ENCODE assay signal across 17 cellular contexts in the genomic region with DNA sequence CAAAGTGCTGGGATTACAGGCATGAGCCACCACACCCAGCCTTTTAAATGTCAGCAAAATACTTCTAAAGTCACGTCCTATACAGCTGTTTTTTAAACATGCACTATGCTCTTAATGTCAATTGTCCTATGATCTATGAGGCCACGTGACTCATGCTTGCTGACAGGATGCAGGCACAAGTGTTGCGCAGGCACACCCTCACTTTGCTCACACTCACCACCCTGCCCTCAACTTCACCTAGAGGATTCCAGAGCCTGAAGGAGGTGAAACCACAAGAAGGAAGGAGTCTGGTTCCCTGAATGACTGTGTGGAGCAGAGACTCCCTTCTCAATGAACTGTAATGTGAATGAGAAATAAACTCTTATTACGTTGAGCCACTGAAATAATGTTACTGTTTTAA.
DNase-seq lines count a peak whose midpoint lies in the region; ATAC-seq, FAIRE-seq and TF ChIP-seq lines count a peak whose summit lies in the region.
"Had no signal": no experiment of that assay in that cellular context is flagged by ENCODE, and none has a peak within 500 bp of the region (broad histone marks: within the 10 kb centered on the region; RNA-seq: fewer than 3 reads in every experiment).

No MANE protein-coding gene starts in this region.

- TF ChIP-seq CTCF in NB4 (IDR thresholded peaks at IDR 0.05; ENCODE audit: low read depth, low read length) (no peak), choroid plexus epithelial cell (conservative IDR thresholded peaks at IDR 0.05; ENCODE audit: low read depth, low read length) (no peak)

- FAIRE-seq in H54 (lab: Jason Lieb, UNC), result peak; percentile 45

- intact Hi-C loops in left colon (cut with DNase I, micrococcal nuclease), result no loop called here
- intact Hi-C loops in cardiac septum (cut with DNase I), result no loop called here

- no peak for TF ChIP-seq POLR2A in H54 (IDR thresholded peaks at IDR 0.05; ENCODE audit: low read depth, low read length)
- no peak for TF ChIP-seq POLR2A in NB4 (IDR thresholded peaks at IDR 0.05; ENCODE audit: extremely low read depth, insufficient read length)

- ATAC-seq in left colon, result peak; percentile 100
- no peak for ATAC-seq in GM18873 (IDR thresholded peaks at IDR 0.05; ENCODE audit: low FRiP score, unreplicated experiment)
- ATAC-seq: Right ventricle myocardium inferior; stimulated activated effector memory CD8-positive, alpha-beta T cell treated with anti-CD3 and anti-CD28 coated beads, Interleukin-12 subunit alpha, Interleukin-12 subunit beta, amount 100 ng/mL, for 72 hours had no signal

- H3K4me3 ChIP-seq in NB4 (ENCODE audit: low read depth, low read length) (no peak overlapping the region), choroid plexus epithelial cell (ENCODE audit: low read depth, low read length) (no peak overlapping the region)

- peak; percentile 12 for DNase-seq in H54 (ENCODE audit: insufficient read length, low spot score)
- peak; percentile 63 for DNase-seq in NB4 (ENCODE audit: low read depth)
- DNase-seq in choroid plexus epithelial cell (ENCODE audit: low read depth), result peak; percentile 67
- peak; percentile 24 to 45 for DNase-seq in left colon
- DNase-seq in NCI-H1694 treated with DMSO at 0.1 percent for 48 hours (lab: John Stamatoyannopoulos, UW), result no peak
- DNase-seq in cardiac septum (ENCODE audit: low spot score), result no peak
- DNase-seq in activated effector memory CD4-positive, alpha-beta T cell treated with anti-CD3 and anti-CD28 coated beads, Interleukin-2, amount 50 U/mL, for 16 hours, result no peak
- DNase-seq: activated CD4-positive, alpha-beta T cell treated with anti-CD3 and anti-CD28 coated beads for 1 hour; activated CD8-positive, alpha-beta memory T cell treated with anti-CD3 and anti-CD28 coated beads, Interleukin-2, amount 50 U/mL, for 48 hours; activated naive CD4-positive, alpha-beta T cell treated with anti-CD3 and anti-CD28 coated beads, Interleukin-2, amount 50 U/mL, for 16 hours; central memory CD4-positive, alpha-beta T cell; H7; NCI-H2029 treated with DMSO at 0.1 percent for 48 hours; occipital lobe had no signal

Comparison
In these comparisons a context has a peak if more than half of its experiments do, and no peak if none do; other contexts are left out.
1. DNase-seq: peak in H54 (single experiment), NB4 (single experiment), choroid plexus epithelial cell (single experiment) and left colon (2 of 2); none in NCI-H1694 treated with DMSO at 0.1 percent for 48 hours (single experiment), cardiac septum (single experiment) and activated effector memory CD4-positive, alpha-beta T cell treated with anti-CD3 and anti-CD28 coated beads, Interleukin-2, amount 50 U/mL, for 16 hours (single experiment).